27 cellular contexts compared by ENCODE assay signal in the genomic region with DNA sequence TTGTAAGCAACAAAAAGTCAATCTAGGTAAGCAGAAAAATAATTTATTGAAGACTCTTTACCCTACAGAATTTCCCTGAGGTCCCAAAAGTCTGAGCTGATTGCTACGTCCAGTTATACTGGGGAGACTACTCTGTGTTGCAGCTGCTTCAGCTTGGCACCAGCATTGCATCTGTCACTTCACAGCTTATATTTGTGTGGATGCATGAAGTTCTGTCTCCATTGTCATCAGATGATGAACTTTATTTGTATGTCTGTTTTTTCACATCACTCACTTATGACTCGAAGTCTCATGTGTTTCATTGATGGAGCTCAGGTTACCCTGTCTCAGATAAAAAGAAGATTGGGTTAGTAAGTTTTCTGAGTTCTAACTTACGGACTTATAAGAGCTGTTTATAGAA. TPM values are rescaled to one million over a fixed set of nuclear protein-coding genes. Genes with fewer than 3 reads are reported as not detected.
DNase-seq lines count a peak whose midpoint lies in the region; ATAC-seq, FAIRE-seq and TF ChIP-seq lines count a peak whose summit lies in the region.
"Had no signal": no experiment of that assay in that cellular context is flagged by ENCODE, and none has a peak within 500 bp of the region (broad histone marks: within the 10 kb centered on the region; RNA-seq: fewer than 3 reads in every experiment).

No MANE protein-coding gene starts in this region.

- peaks cover 0 to 38% of the 10 kb centered on the region in 2 donors for H3K36me3 ChIP-seq in psoas muscle (ENCODE audit: insufficient read depth in 1 of 2, low read depth in 1 of 2)
- H3K36me3 ChIP-seq in stomach: peaks cover 6 to 36% (median 34%) of the 10 kb centered on the region in 4 donors
- H3K36me3 ChIP-seq: ovary had no signal

- TF ChIP-seq CTCF in epithelial cell of esophagus (IDR thresholded peaks at IDR 0.05; ENCODE audit: insufficient read depth, low read depth, low read length, missing control alignments) (no peak), psoas muscle (IDR thresholded peaks at IDR 0.05) (no peak), stomach (IDR thresholded peaks at IDR 0.05) (no peak)

- no peak for TF ChIP-seq POLR2A in stomach (IDR thresholded peaks at IDR 0.05)

- H3K27me3 ChIP-seq in psoas muscle (ENCODE audit: insufficient read depth in 3 of 3, low read length in 2 of 3) (no peaks in the 10 kb centered on the region), stomach (no peaks in the 10 kb centered on the region)
- H3K27me3 ChIP-seq: adrenal gland, BLaER1, breast epithelium, ovary, sigmoid colon, thyroid gland had no signal

- no peak for TF ChIP-seq EP300 in stomach (IDR thresholded peaks at IDR 0.05)

- H3K9me3 ChIP-seq in psoas muscle (no peaks in the 10 kb centered on the region), stomach (no peaks in the 10 kb centered on the region)
- H3K9me3 ChIP-seq: adrenal gland, BLaER1, breast epithelium, ovary, sigmoid colon, thyroid gland had no signal

- H3K4me3 ChIP-seq in epithelial cell of esophagus (ENCODE audit: low read length): no peak overlapping the region
- no peak overlapping the region for H3K4me3 ChIP-seq in psoas muscle
- no peak overlapping the region for H3K4me3 ChIP-seq in stomach
- H3K4me3 ChIP-seq: adrenal gland, BLaER1, breast epithelium, ovary, sigmoid colon, thyroid gland had no signal

- H3K4me1 ChIP-seq in psoas muscle: peaks cover 67% of the 10 kb centered on the region
- H3K4me1 ChIP-seq in stomach: peaks cover 30 to 63% (median 49%) of the 10 kb centered on the region in 4 donors

- ATAC-seq in left cardiac atrium: peak; percentile 44 to 46
- peak; percentile 58 to 85 (median 78) for ATAC-seq in psoas muscle
- ATAC-seq: HepG2; stimulated activated naive CD8-positive, alpha-beta T cell treated with anti-CD3 and anti-CD28 coated beads, Interleukin-15, Interleukin-2, amounts not matched to agents 100 U/mL and 50 U/mL, for 24 hours had no signal

- FAIRE-seq in RCC 7860 (lab: Jason Lieb, UNC): no peak
- FAIRE-seq: GM19239, HepG2 had no signal

- 35 to 57% (median 46%) methylated on average over 3 of the region's 3 CpGs for WGBS in psoas muscle, 3 donors
- 61 to 75% (median 75%) methylated on average over 3 of the region's 3 CpGs for WGBS in stomach, 5 donors

- DNase-seq in left cardiac atrium: no peak
- DNase-seq in cardiac septum (ENCODE audit: low spot score): no peak
- DNase-seq in M059J (ENCODE audit: low read depth): peak; percentile 21
- peak; percentile 14 for DNase-seq in epithelial cell of esophagus (ENCODE audit: low read depth)
- DNase-seq in psoas muscle: peak in 1 of 2 donors; percentile 48
- no peak for DNase-seq in KG1 (lab: John Stamatoyannopoulos, UW)
- DNase-seq in RCC 7860 (ENCODE audit: low spot score): no peak
- no peak for DNase-seq in stomach
- DNase-seq: ACHN; activated CD4-positive, alpha-beta memory T cell treated with anti-CD3 and anti-CD28 coated beads, Interleukin-2, amount 10 ng/mL, durations not matched to agents 7 days and 5 days; activated gamma-delta T cell; adrenal gland; NCI-H1105 treated with DMSO at 0.1 percent for 48 hours; NCI-H2029; NCI-H2227 treated with DMSO at 0.1 percent for 48 hours; NCI-H69; ovary; sigmoid colon; stimulated activated CD4-positive, alpha-beta T cell treated with anti-CD3 and anti-CD28 coated beads, Interleukin-15, amount 100 ng/mL, for 24 hours; stimulated activated naive CD8-positive, alpha-beta T cell treated with anti-CD3 and anti-CD28 coated beads, Interleukin-15, Interleukin-2, amounts not matched to agents 100 U/mL and 50 U/mL, for 24 hours; T-helper 9 cell; thyroid gland had no signal

- H3K27ac ChIP-seq in psoas muscle: peak overlapping the region; percentile 55
- H3K27ac ChIP-seq in stomach: no peak overlapping the region
- H3K27ac ChIP-seq: adrenal gland, BLaER1, breast epithelium, HL-60, ovary, sigmoid colon, thyroid gland had no signal

- intact Hi-C loops in left cardiac atrium (cut with DNase I) (no loop called here), cardiac septum (cut with DNase I) (no loop called here), psoas muscle (cut with DNase I) (no loop called here), stomach (cut with DNase I; ENCODE audit: low total_unique reads) (no loop called here)

RNA-seq across cellular contexts. Expression of gene GOLGA4, which starts 6.6 kb away (rescaled TPM):
- 100 to 1,000 TPM; 146 to 170 TPM for total RNA-seq in left cardiac atrium
- total RNA-seq in cardiac septum: 200 TPM
- 37.5 and 41.1 TPM in 2 replicates for total RNA-seq in M059J (2014; rRNA removed; shearing (Covaris generic))
- total RNA-seq in psoas muscle: 100 to 1,000 TPM; 149 to 315 (median 218) TPM
- 100 to 1,000 TPM in 1 of 3 donors, 10 to 100 TPM in 2; 68.8 to 228 (median 99.0) TPM for polyA plus RNA-seq in psoas muscle
- 100 to 1,000 TPM in 4 of 5 donors, 10 to 100 TPM in 1; 57.9 to 658 (median 119) TPM for total RNA-seq in stomach
- 10 to 100 TPM; 19.3 to 29.6 (median 28.8) TPM for polyA plus RNA-seq in stomach

Comparison
In these comparisons a context has a peak if more than half of its experiments do, and no peak if none do; other contexts are left out.
1. DNase-seq: peak in M059J (single experiment) and epithelial cell of esophagus (single experiment); none in left cardiac atrium (single experiment), cardiac septum (single experiment), KG1 (single experiment), RCC 7860 (single experiment) and stomach (single experiment).